ENCODE assay signal across 9 cellular contexts in genomic region chr2:65640793-65641103, GRCh38.
"Had no signal": no experiment of that assay in that cellular context is flagged by ENCODE, and none has a peak within 500 bp of the region (broad histone marks: within the 10 kb centered on the region; RNA-seq: fewer than 3 reads in every experiment).

No MANE protein-coding gene starts in this region.

- H3K36me3 Mint-ChIP-seq: immature natural killer cell had no signal

- DNase-seq: activated T-cell treated with anti-CD3 and anti-CD28 coated beads for 4 hours, T-helper 9 cell had no signal

- H3K4me3 Mint-ChIP-seq: activated T-helper 17 cell treated with anti-CD3 and anti-CD28 coated beads, Interleukin-2, amount 50 U/mL, for 72 hours; neural crest cell had no signal

- H3K27ac ChIP-seq: brain microvascular endothelial cell, right lobe of liver had no signal

- H3K27me3 ChIP-seq: right lobe of liver had no signal

- H3K4me1 Mint-ChIP-seq: activated T-helper 17 cell treated with anti-CD3 and anti-CD28 coated beads, Interleukin-2, amount 50 U/mL, for 72 hours had no signal

- H3K4me3 ChIP-seq: right lobe of liver had no signal

- H3K4me1 ChIP-seq: right lobe of liver had no signal

- H3K27ac Mint-ChIP-seq: activated T-helper 17 cell treated with anti-CD3 and anti-CD28 coated beads, Interleukin-2, amount 50 U/mL, for 72 hours; effector memory CD8-positive, alpha-beta T cell; immature natural killer cell had no signal

- H3K9me3 ChIP-seq: right lobe of liver had no signal

- ATAC-seq: activated CD4-positive, CD25-positive, alpha-beta regulatory T cell treated with anti-CD3 and anti-CD28 coated beads, Interleukin-2, amount 50 U/mL, for 24 hours; activated T-helper 17 cell treated with anti-CD3 and anti-CD28 coated beads, Interleukin-2, amount 50 U/mL, for 72 hours; effector memory CD8-positive, alpha-beta T cell had no signal

- H3K9me3 Mint-ChIP-seq: activated T-helper 17 cell treated with anti-CD3 and anti-CD28 coated beads, Interleukin-2, amount 50 U/mL, for 72 hours; effector memory CD8-positive, alpha-beta T cell; immature natural killer cell; neural crest cell had no signal

- H3K36me3 ChIP-seq: brain microvascular endothelial cell, right lobe of liver had no signal
